8 cellular contexts compared by ENCODE assay signal in genomic region chrX:64394059-64394873, GRCh38. TPM values are rescaled to one million over a fixed set of nuclear protein-coding genes. Genes with fewer than 3 reads are reported as not detected.
DNase-seq lines count a peak whose midpoint lies in the region; ATAC-seq and TF ChIP-seq lines count a peak whose summit lies in the region.

No MANE protein-coding gene starts in this region.

- DNase-seq in Caco-2, result no peak
- no peak for DNase-seq in GM23338 (ENCODE audit: low spot score)
- DNase-seq in T-helper 2 cell treated with Interferon-gamma antibody and Interleukin-4, amounts not matched to agents 5 μg/mL and 100 μg/mL, for 36 hours (ENCODE audit: low spot score), result no peak
- peak; percentile 10 for DNase-seq in iPS-NIHi7 (ENCODE audit: extremely low spot score)
- DNase-seq in tibial nerve (ENCODE audit: low spot score in 2 of 2), result no peak
- no peak for DNase-seq in GM03348 (ENCODE audit: low spot score)
- DNase-seq in cerebellum (ENCODE audit: low spot score), result no peak

- TF ChIP-seq EP300 in tibial nerve (IDR thresholded peaks at IDR 0.05), result no peak

- TF ChIP-seq CTCF in Caco-2 (IDR thresholded peaks at IDR 0.05; ENCODE audit: insufficient read depth in 1 of 2, low read depth in 1 of 2, low read length in 1 of 2, severe bottlenecking in 1 of 2, unreplicated experiment in 1 of 2) (no peak), GM23338 (conservative IDR thresholded peaks at IDR 0.05; ENCODE audit: low read depth in 2 of 2) (no peak), tibial nerve (IDR thresholded peaks at IDR 0.05) (no peak)

- no peaks in the 10 kb centered on the region for H4K20me1 ChIP-seq in GM23338 (replicated peaks; ENCODE audit: insufficient read depth)

- no peaks in the 10 kb centered on the region for H3K9me2 ChIP-seq in GM23338 (ENCODE audit: insufficient read depth)

- peaks cover 4% of the 10 kb centered on the region for H3K27me3 Mint-ChIP-seq in Caco-2 (ENCODE audit: insufficient read depth, unreplicated experiment)
- H3K27me3 Mint-ChIP-seq in GM23338 (ENCODE audit: insufficient read depth, low read depth, poor library complexity), result peaks cover 2% of the 10 kb centered on the region
- no peaks in the 10 kb centered on the region for H3K27me3 Mint-ChIP-seq in T-helper 2 cell treated with Interferon-gamma antibody and Interleukin-4, amounts not matched to agents 5 μg/mL and 100 μg/mL, for 36 hours (ENCODE audit: low read depth)

- no peaks in the 10 kb centered on the region for H3K9me3 ChIP-seq in Caco-2
- no peaks in the 10 kb centered on the region for H3K9me3 ChIP-seq in tibial nerve

- H3F3A ChIP-seq in GM23338 (replicated peaks; ENCODE audit: low read depth), result no peaks in the 10 kb centered on the region

- H3K36me3 Mint-ChIP-seq in Caco-2 (ENCODE audit: insufficient read depth, unreplicated experiment), result no peaks in the 10 kb centered on the region
- H3K36me3 Mint-ChIP-seq in GM23338 (ENCODE audit: low read depth), result no peaks in the 10 kb centered on the region
- H3K36me3 Mint-ChIP-seq in T-helper 2 cell treated with Interferon-gamma antibody and Interleukin-4, amounts not matched to agents 5 μg/mL and 100 μg/mL, for 36 hours (ENCODE audit: low read depth), result no peaks in the 10 kb centered on the region

- CTCF ChIA-PET in Caco-2 (lab: Charles Lee), result no interaction called here

- H3K4me3 ChIP-seq in Caco-2 (ENCODE audit: low read depth, low read length), result peak overlapping the region; percentile 62
- peak overlapping the region; percentile 70 for H3K4me3 ChIP-seq in GM23338
- H3K4me3 ChIP-seq in tibial nerve, result peak overlapping the region; percentile 45 to 77 (median 58)

- BruUV-seq in Caco-2 (replicated peaks; lab: Mats Ljungman, UMichigan), result TSS peak; percentile 24

- TF ChIP-seq POLR2A in tibial nerve (IDR thresholded peaks at IDR 0.05), result no peak

- peak; percentile 41 for ATAC-seq in GM23338
- ATAC-seq in activated CD4-positive, CD25-positive, alpha-beta regulatory T cell treated with anti-CD3 and anti-CD28 coated beads, Interleukin-2, amount 50 U/mL, for 24 hours, result no peak

- intact Hi-C loops in Caco-2 (cut with micrococcal nuclease; ENCODE audit: unreplicated experiment), result no loop called here

- H3K27me3 ChIP-seq in Caco-2 (replicated peaks; ENCODE audit: control insufficient read depth, insufficient read depth, low read length), result no peaks in the 10 kb centered on the region
- no peaks in the 10 kb centered on the region for H3K27me3 ChIP-seq in GM23338 (ENCODE audit: insufficient read depth)
- H3K27me3 ChIP-seq in tibial nerve, result no peaks in the 10 kb centered on the region

- H3K79me2 ChIP-seq in GM23338 (replicated peaks; ENCODE audit: insufficient read depth), result peaks cover 16% of the 10 kb centered on the region; the same call in 1 of the 2 replicates

- H3K36me3 ChIP-seq in Caco-2 (ENCODE audit: control insufficient read depth, insufficient read depth, low read length) (no peaks in the 10 kb centered on the region), GM23338 (ENCODE audit: insufficient read depth) (no peaks in the 10 kb centered on the region), tibial nerve (no peaks in the 10 kb centered on the region)

- peaks cover 7% of the 10 kb centered on the region for H3K4me1 Mint-ChIP-seq in Caco-2 (ENCODE audit: low read depth, unreplicated experiment)
- H3K4me1 Mint-ChIP-seq in GM23338, result peaks cover 12% of the 10 kb centered on the region; the same call in 2 of the 3 replicates
- peaks cover 13% of the 10 kb centered on the region for H3K4me1 Mint-ChIP-seq in T-helper 2 cell treated with Interferon-gamma antibody and Interleukin-4, amounts not matched to agents 5 μg/mL and 100 μg/mL, for 36 hours (ENCODE audit: low read depth)

- H3K4me3 Mint-ChIP-seq in Caco-2 (ENCODE audit: unreplicated experiment) (peak overlapping the region; percentile 80), GM23338 (peak overlapping the region; percentile 91)
- H3K4me3 Mint-ChIP-seq in T-helper 2 cell treated with Interferon-gamma antibody and Interleukin-4, amounts not matched to agents 5 μg/mL and 100 μg/mL, for 36 hours, result peak overlapping the region; percentile 94

- H3K27ac Mint-ChIP-seq in Caco-2 (ENCODE audit: unreplicated experiment) (peak overlapping the region; percentile 29), GM23338 (peak overlapping the region; percentile 88)
- H3K27ac Mint-ChIP-seq in T-helper 2 cell treated with Interferon-gamma antibody and Interleukin-4, amounts not matched to agents 5 μg/mL and 100 μg/mL, for 36 hours, result peak overlapping the region; percentile 81

- WGBS in tibial nerve, 2 donors, result 23 to 40% methylated on average over 12 of the region's 12 CpGs

- H3K9me3 Mint-ChIP-seq in Caco-2 (ENCODE audit: unreplicated experiment) (peaks cover 9% of the 10 kb centered on the region), GM23338 (no peaks in the 10 kb centered on the region; the same call in 2 of the 3 replicates)
- no peaks in the 10 kb centered on the region for H3K9me3 Mint-ChIP-seq in T-helper 2 cell treated with Interferon-gamma antibody and Interleukin-4, amounts not matched to agents 5 μg/mL and 100 μg/mL, for 36 hours

- no peak overlapping the region for H3K27ac ChIP-seq in GM23338 (ENCODE audit: low read depth)
- peak overlapping the region; percentile 6 to 79 (median 36) for H3K27ac ChIP-seq in tibial nerve

- no peak overlapping the region; the same call in 1 of the 2 replicates for H2AFZ ChIP-seq in GM23338

- peak overlapping the region; percentile 85 for H3K4me2 ChIP-seq in GM23338

- no peaks in the 10 kb centered on the region for H3K4me1 ChIP-seq in Caco-2
- H3K4me1 ChIP-seq in GM23338 (ENCODE audit: insufficient read depth), result peaks cover 4% of the 10 kb centered on the region; the same call in 1 of the 2 replicates
- no peaks in the 10 kb centered on the region for H3K4me1 ChIP-seq in tibial nerve

- POLR2A ChIA-PET in Caco-2 (lab: Charles Lee), result no interaction called here

TF ChIP-seq in GM23338, 12 proteins besides CTCF, POLR2A, EP300 and RAD21 (continues in another document):
- TF ChIP-seq CREB1 (CRISPR knock-in tag; IDR thresholded peaks at IDR 0.05; ENCODE audit: low read depth) (no peak), STAT1 (IDR thresholded peaks at IDR 0.05; ENCODE audit: unreplicated experiment) (no peak), ETS1 (IDR thresholded peaks at IDR 0.05) (no peak)

RNA-seq across cellular contexts. Expression of gene MTMR8, which starts 1.0 kb away (rescaled TPM):
- total RNA-seq in Caco-2 (2022), result 2.6 and 2.8 TPM in 2 replicates
- total RNA-seq in GM23338 (2014; rRNA removed; shearing (Covaris generic)), result 2.8 and 8.8 TPM in 2 replicates
- 3.4 and 5.6 TPM in 2 replicates for polyA plus RNA-seq in GM23338 (2016; fragmentation: Nextera tagmentation; extraction: Ambion mirVana)
- total RNA-seq in tibial nerve, result 1 to 10 TPM; 1.4 to 4.8 (median 2.7) TPM
- 6.4 TPM for total RNA-seq in cerebellum

Comparison
In these comparisons a context has a peak if more than half of its experiments do, and no peak if none do; other contexts are left out.
1. H3K27ac Mint-ChIP-seq: peak in every context shown above with its lines; median percentile 88 in GM23338; 81 in T-helper 2 cell treated with Interferon-gamma antibody and Interleukin-4, amounts not matched to agents 5 μg/mL and 100 μg/mL, for 36 hours; 29 in Caco-2.